ENCODE assay signal across 2 cellular contexts in genomic region chr9:137837345-137838278, GRCh38.
TF ChIP-seq lines count a peak whose summit lies in the region.

No MANE protein-coding gene starts in this region.

TF ChIP-seq in SK-N-SH, 30 proteins besides CTCF, POLR2A, EP300 and RAD21 (continued from another document):
- TF ChIP-seq USF1 (IDR thresholded peaks at IDR 0.05; ENCODE audit: borderline replicate concordance, low read depth) (no peak), NFIC (IDR thresholded peaks at IDR 0.05; ENCODE audit: borderline replicate concordance) (no peak), MAX (IDR thresholded peaks at IDR 0.05; ENCODE audit: low read depth) (no peak), PBX3 (IDR thresholded peaks at IDR 0.05) (no peak)

TF ChIP-seq in SK-N-SH treated with all-trans-retinoic acid at 6 μM for 48 hours, 23 proteins besides CTCF, POLR2A, EP300 and RAD21 (continued from another document):
- TF ChIP-seq ARNTL (CRISPR knock-in tag; IDR thresholded peaks at IDR 0.05; ENCODE audit: borderline replicate concordance, low read depth) (no peak), CSDC2 (CRISPR knock-in tag; IDR thresholded peaks at IDR 0.05) (no peak), ZC3H10 (CRISPR knock-in tag; IDR thresholded peaks at IDR 0.05) (no peak), ZNF70 (CRISPR knock-in tag; IDR thresholded peaks at IDR 0.05) (no peak), ZNF565 (CRISPR knock-in tag; conservative IDR thresholded peaks at IDR 0.05; ENCODE audit: low read depth) (no peak), TOX (CRISPR knock-in tag; IDR thresholded peaks at IDR 0.05; ENCODE audit: borderline replicate concordance) (no peak)
